9 cellular contexts compared by ENCODE assay signal in the genomic region with DNA sequence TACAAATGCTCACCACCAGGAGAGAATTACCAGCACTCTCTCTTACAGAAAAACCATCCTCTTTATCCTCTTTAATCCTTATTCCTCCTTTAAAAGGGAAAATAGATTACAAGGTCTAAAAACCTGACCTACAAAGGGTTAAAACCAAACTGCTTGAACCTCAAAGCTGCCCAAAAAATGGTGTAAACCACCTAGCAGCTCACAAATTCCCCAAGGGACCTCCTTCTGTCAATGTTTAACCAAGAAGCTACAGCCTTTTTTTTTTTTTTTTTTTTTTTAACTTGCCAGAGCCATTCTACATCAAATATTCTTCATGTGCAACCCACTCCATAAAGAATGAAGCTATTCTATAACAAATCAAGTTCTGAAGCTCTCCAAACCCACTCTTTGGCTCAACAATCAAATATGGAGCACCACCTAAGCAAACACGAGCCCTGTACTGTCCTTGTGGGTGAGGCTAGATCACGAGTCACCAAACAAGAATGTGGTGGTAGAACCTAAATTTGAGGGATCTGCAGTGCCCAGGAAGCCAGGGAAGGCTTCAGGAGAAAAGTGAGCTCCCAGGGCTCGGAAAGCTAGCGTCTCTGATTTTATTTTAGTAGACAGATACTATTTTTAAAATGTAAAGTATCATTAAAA. TPM values are rescaled to one million over a fixed set of nuclear protein-coding genes. Genes with fewer than 3 reads are reported as not detected.
DNase-seq lines count a peak whose midpoint lies in the region; ATAC-seq, FAIRE-seq and TF ChIP-seq lines count a peak whose summit lies in the region.
"Had no signal": no experiment of that assay in that cellular context is flagged by ENCODE, and none has a peak within 500 bp of the region (broad histone marks: within the 10 kb centered on the region; RNA-seq: fewer than 3 reads in every experiment).

No MANE protein-coding gene starts in this region.

- FAIRE-seq in GM12892 (lab: Jason Lieb, UNC), result peak; percentile 40

- no peak for DNase-seq in GM12892 (ENCODE audit: insufficient read length)
- no peak for DNase-seq in kidney glomerular epithelial cell (lab: John Stamatoyannopoulos, UW)
- DNase-seq in stimulated activated naive CD4-positive, alpha-beta T cell treated with Interleukin-2 at 50 U/mL for 16 hours (lab: John Stamatoyannopoulos, UW), result no peak
- DNase-seq in superior temporal gyrus (ENCODE audit: extremely low spot score), result no peak
- no peak for DNase-seq in activated CD8-positive, alpha-beta T cell treated with anti-CD3 and anti-CD28 coated beads for 36 hours

- H3K4me3 Mint-ChIP-seq in brain (peak overlapping the region in 4 of 5 experiments; percentile 11 to 79 (median 30)), nephron (peak overlapping the region in 2 of 3 experiments; percentile 3 to 5)
- no peak overlapping the region for H3K4me3 Mint-ChIP-seq in activated CD8-positive, alpha-beta T cell treated with anti-CD3 and anti-CD28 coated beads for 36 hours
- H3K4me3 Mint-ChIP-seq: natural killer cell treated with Interleukin-12 subunit alpha and Interleukin-12 subunit beta and Interleukin-15 and Interleukin-18, amount 100 ng/mL, for 72 hours had no signal

- H3K4me1 Mint-ChIP-seq in brain (peaks cover 38% of the 10 kb centered on the region), nephron (peaks cover 38% of the 10 kb centered on the region)
- peaks cover 6% of the 10 kb centered on the region for H3K4me1 Mint-ChIP-seq in activated CD8-positive, alpha-beta T cell treated with anti-CD3 and anti-CD28 coated beads for 36 hours (ENCODE audit: low read depth)

- H3K27ac Mint-ChIP-seq in brain, result peak overlapping the region in 3 of 5 experiments; percentile 28 to 61 (median 48)
- peak overlapping the region; percentile 66 to 78 (median 75) for H3K27ac Mint-ChIP-seq in nephron
- H3K27ac Mint-ChIP-seq in activated CD8-positive, alpha-beta T cell treated with anti-CD3 and anti-CD28 coated beads for 36 hours, result no peak overlapping the region
- H3K27ac Mint-ChIP-seq: natural killer cell treated with Interleukin-12 subunit alpha and Interleukin-12 subunit beta and Interleukin-15 and Interleukin-18, amount 100 ng/mL, for 72 hours had no signal

- intact Hi-C loops in activated CD8-positive, alpha-beta T cell treated with anti-CD3 and anti-CD28 coated beads for 36 hours (cut with micrococcal nuclease), result no loop called here

- TF ChIP-seq POLR2A in GM12892 (IDR thresholded peaks at IDR 0.05; ENCODE audit: low read depth, low read length), result no peak

- peak; percentile 51 for ATAC-seq in HG03135 (IDR thresholded peaks at IDR 0.05; ENCODE audit: unreplicated experiment)
- ATAC-seq in activated CD8-positive, alpha-beta T cell treated with anti-CD3 and anti-CD28 coated beads for 36 hours, result no peak
- ATAC-seq: natural killer cell treated with Interleukin-12 subunit alpha and Interleukin-12 subunit beta and Interleukin-15 and Interleukin-18, amount 100 ng/mL, for 72 hours had no signal

- POLR2A ChIA-PET in activated CD8-positive, alpha-beta T cell treated with anti-CD3 and anti-CD28 coated beads for 36 hours (lab: Charles Lee), result no interaction called here

- CTCF ChIA-PET in activated CD8-positive, alpha-beta T cell treated with anti-CD3 and anti-CD28 coated beads for 36 hours (lab: Charles Lee), result interaction anchor here (0.7 kb wide), 1 partner anchor 63 kb away, joined by 3 read pairs; no protein-coding TSS in a partner anchor

- H3K9me3 Mint-ChIP-seq in brain, result peaks cover 0 to 12% (median 2%) of the 10 kb centered on the region in 5 experiments
- no peaks in the 10 kb centered on the region for H3K9me3 Mint-ChIP-seq in nephron
- peaks cover under 1% of the 10 kb centered on the region for H3K9me3 Mint-ChIP-seq in activated CD8-positive, alpha-beta T cell treated with anti-CD3 and anti-CD28 coated beads for 36 hours
- H3K9me3 Mint-ChIP-seq: natural killer cell treated with Interleukin-12 subunit alpha and Interleukin-12 subunit beta and Interleukin-15 and Interleukin-18, amount 100 ng/mL, for 72 hours had no signal

- H3K36me3 Mint-ChIP-seq in brain (no peaks in the 10 kb centered on the region), nephron (ENCODE audit: low read depth) (no peaks in the 10 kb centered on the region)
- no peaks in the 10 kb centered on the region for H3K36me3 Mint-ChIP-seq in activated CD8-positive, alpha-beta T cell treated with anti-CD3 and anti-CD28 coated beads for 36 hours (ENCODE audit: low read depth)
- H3K36me3 Mint-ChIP-seq: natural killer cell treated with Interleukin-12 subunit alpha and Interleukin-12 subunit beta and Interleukin-15 and Interleukin-18, amount 100 ng/mL, for 72 hours had no signal

- TF ChIP-seq CTCF in brain (conservative IDR thresholded peaks at IDR 0.05) (no peak), nephron (IDR thresholded peaks at IDR 0.05; ENCODE audit: unreplicated experiment in 3 of 3) (no peak)
- TF ChIP-seq CTCF in activated CD8-positive, alpha-beta T cell treated with anti-CD3 and anti-CD28 coated beads for 36 hours (IDR thresholded peaks at IDR 0.05), result no peak

- H3K27me3 Mint-ChIP-seq in brain (peaks cover 19% of the 10 kb centered on the region), nephron (ENCODE audit: low read depth) (peaks cover 7% of the 10 kb centered on the region)
- peaks cover 2% of the 10 kb centered on the region for H3K27me3 Mint-ChIP-seq in activated CD8-positive, alpha-beta T cell treated with anti-CD3 and anti-CD28 coated beads for 36 hours

RNA-seq across cellular contexts. Expression of a gene that starts 20.1 kb away (rescaled TPM):
- 0.78 TPM for polyA plus RNA-seq in GM12892 (2012; ENCODE audit: missing spikeins)
- polyA plus RNA-seq in brain (ENCODE audit: insufficient read depth, low read depth, low replicate concordance), result 3.3 TPM
- total RNA-seq in activated CD8-positive, alpha-beta T cell treated with anti-CD3 and anti-CD28 coated beads for 36 hours, result 1 to 10 TPM; 1.9 to 2.1 TPM

RNA-seq across cellular contexts. Expression of a gene that starts 20.6 kb away (rescaled TPM):
- polyA plus RNA-seq in GM12892 (2012; ENCODE audit: missing spikeins), result not detected
- 0.20 TPM for polyA plus RNA-seq in brain (ENCODE audit: insufficient read depth, low read depth, low replicate concordance)
- total RNA-seq in activated CD8-positive, alpha-beta T cell treated with anti-CD3 and anti-CD28 coated beads for 36 hours, result not detected
- total RNA-seq: natural killer cell treated with Interleukin-12 subunit alpha and Interleukin-12 subunit beta and Interleukin-15 and Interleukin-18, amount 100 ng/mL, for 72 hours had no signal
